In the genomic region with DNA sequence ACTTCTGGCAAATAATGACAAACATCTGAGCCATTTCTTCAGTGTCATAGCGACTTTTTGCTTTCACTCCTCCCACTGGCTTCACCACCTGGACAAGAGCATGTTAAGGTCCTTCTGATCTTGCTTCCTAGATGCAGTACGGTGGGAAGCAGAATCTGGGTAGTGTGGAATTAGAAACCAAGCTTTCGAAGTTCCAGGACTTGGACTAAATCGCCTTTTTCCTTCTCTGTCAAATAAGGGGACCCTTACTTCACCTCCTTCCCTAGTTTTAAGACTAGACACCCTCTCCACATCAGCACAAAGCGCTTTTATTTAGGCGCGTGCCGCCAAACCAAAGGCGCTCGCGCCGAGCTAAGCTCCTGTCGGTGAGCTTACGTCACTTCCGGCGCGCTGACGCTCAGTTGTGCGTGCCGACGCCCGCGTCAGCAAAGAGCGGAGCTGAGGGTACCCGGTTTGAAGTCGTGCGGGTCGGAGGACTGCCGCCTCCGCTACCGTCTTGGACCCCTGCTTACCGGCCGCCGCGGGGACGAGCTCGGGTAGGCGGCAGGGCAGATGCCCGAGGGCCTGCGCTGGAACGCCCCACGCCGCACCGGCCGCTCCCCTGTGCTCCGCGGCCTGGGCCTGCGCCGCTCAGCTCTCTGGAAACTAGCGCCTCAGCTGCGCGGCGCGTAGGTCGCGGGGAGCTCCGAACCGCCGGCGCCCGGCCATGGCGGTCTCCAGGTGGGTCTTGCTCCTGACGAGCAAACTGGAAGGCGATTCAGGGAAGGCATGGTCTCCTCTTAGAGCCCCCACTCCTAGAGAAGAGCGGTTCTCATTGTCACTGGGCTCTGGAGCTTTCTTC, we compare ENCODE assay signal across 1 cellular context.
A peak's percentile ranks its signal among the peaks of the same experiment; 100 is the strongest.
TF ChIP-seq lines count a peak whose summit lies in the region.

A gene (plus strand): TSS at position 400 of the 841 bp plus-strand sequence. CDS start 307 bp downstream, at position 707.

TF ChIP-seq in K562, 482 proteins besides CTCF, POLR2A, EP300 and RAD21 (continued from another document and continues in another):
- TF ChIP-seq, protein P1, sequence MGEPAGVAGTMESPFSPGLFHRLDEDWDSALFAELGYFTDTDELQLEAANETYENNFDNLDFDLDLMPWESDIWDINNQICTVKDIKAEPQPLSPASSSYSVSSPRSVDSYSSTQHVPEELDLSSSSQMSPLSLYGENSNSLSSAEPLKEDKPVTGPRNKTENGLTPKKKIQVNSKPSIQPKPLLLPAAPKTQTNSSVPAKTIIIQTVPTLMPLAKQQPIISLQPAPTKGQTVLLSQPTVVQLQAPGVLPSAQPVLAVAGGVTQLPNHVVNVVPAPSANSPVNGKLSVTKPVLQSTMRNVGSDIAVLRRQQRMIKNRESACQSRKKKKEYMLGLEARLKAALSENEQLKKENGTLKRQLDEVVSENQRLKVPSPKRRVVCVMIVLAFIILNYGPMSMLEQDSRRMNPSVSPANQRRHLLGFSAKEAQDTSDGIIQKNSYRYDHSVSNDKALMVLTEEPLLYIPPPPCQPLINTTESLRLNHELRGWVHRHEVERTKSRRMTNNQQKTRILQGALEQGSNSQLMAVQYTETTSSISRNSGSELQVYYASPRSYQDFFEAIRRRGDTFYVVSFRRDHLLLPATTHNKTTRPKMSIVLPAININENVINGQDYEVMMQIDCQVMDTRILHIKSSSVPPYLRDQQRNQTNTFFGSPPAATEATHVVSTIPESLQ (CRISPR knock-in tag; IDR thresholded peaks at IDR 0.05): no peak
- TF ChIP-seq E2F3 (CRISPR knock-in tag; IDR thresholded peaks at IDR 0.05) (no peak), STAG1 (CRISPR knock-in tag; IDR thresholded peaks at IDR 0.05; ENCODE audit: borderline replicate concordance) (no peak), MTF1 (CRISPR knock-in tag; IDR thresholded peaks at IDR 0.05; ENCODE audit: borderline replicate concordance) (no peak), HNRNPL (IDR thresholded peaks at IDR 0.05; ENCODE audit: low read depth, low read length) (no peak), PHF8 (IDR thresholded peaks at IDR 0.05; ENCODE audit: borderline replicate concordance, low read length) (peak; percentile 93; the same call in 1 of the 2 replicates), EWSR1 (IDR thresholded peaks at IDR 0.05; ENCODE audit: borderline replicate concordance, low read depth, partially characterized antibody) (no peak), NONO (IDR thresholded peaks at IDR 0.05; ENCODE audit: low read depth in 2 of 2, low read length in 1 of 2) (peak in 1 of 2 experiments; percentile 25; a peak in 1 of 4 replicates), NCOA4 (IDR thresholded peaks at IDR 0.05; ENCODE audit: partially characterized antibody) (no peak), NELFE (IDR thresholded peaks at IDR 0.05; ENCODE audit: insufficient read depth, insufficient read length) (no peak), RBM25 (IDR thresholded peaks at IDR 0.05; ENCODE audit: low read depth, low read length, severe bottlenecking) (no peak), SNIP1 (IDR thresholded peaks at IDR 0.05; ENCODE audit: low read depth) (peak; percentile 30; the same call in 1 of the 2 replicates), NFE2L1 (tag; IDR thresholded peaks at IDR 0.05; ENCODE audit: borderline replicate concordance, low read depth) (no peak), ZNF764 (CRISPR knock-in tag; IDR thresholded peaks at IDR 0.05; ENCODE audit: low read depth) (no peak), HDAC3 (IDR thresholded peaks at IDR 0.05; ENCODE audit: borderline replicate concordance, partially characterized antibody) (no peak), CXXC5 (CRISPR knock-in tag; IDR thresholded peaks at IDR 0.05) (peak; percentile 85), GTF2E2 (tag; IDR thresholded peaks at IDR 0.05) (peak; percentile 71), KAT8 (IDR thresholded peaks at IDR 0.05; ENCODE audit: low read depth) (no peak), JUNB (CRISPR knock-in tag; conservative IDR thresholded peaks at IDR 0.05) (no peak), PHB2 (IDR thresholded peaks at IDR 0.05; ENCODE audit: low read depth) (no peak), HDGF (IDR thresholded peaks at IDR 0.05) (no peak), ARNT (IDR thresholded peaks at IDR 0.05) (0 out of 4 replicates have a peak, but pooled peaks of 1 of the 2 experiments have one; percentile 17), FOXA1 (IDR thresholded peaks at IDR 0.05; ENCODE audit: borderline replicate concordance) (no peak), SRF (CRISPR knock-in tag; IDR thresholded peaks at IDR 0.05) (no peak), SMARCB1 (IDR thresholded peaks at IDR 0.05; ENCODE audit: insufficient read length, low read depth) (no peak), NUFIP1 (IDR thresholded peaks at IDR 0.05; ENCODE audit: partially characterized antibody) (no peak), CHCHD3 (CRISPR knock-in tag; IDR thresholded peaks at IDR 0.05) (no peak), PHTF2 (CRISPR knock-in tag; IDR thresholded peaks at IDR 0.05) (no peak), TAL1 (IDR thresholded peaks at IDR 0.05) (no peak), MEIS2 (IDR thresholded peaks at IDR 0.05; ENCODE audit: partially characterized antibody) (no peak), SMARCE1 (IDR thresholded peaks at IDR 0.05) (no peak), PHB (CRISPR knock-in tag; IDR thresholded peaks at IDR 0.05) (no peak), LARP7 (IDR thresholded peaks at IDR 0.05) (no peak), BRF1 (IDR thresholded peaks at IDR 0.05; ENCODE audit: borderline replicate concordance, extremely low read depth, insufficient read length) (no peak), HLTF (IDR thresholded peaks at IDR 0.05) (no peak), MXI1 (IDR thresholded peaks at IDR 0.05; ENCODE audit: low read depth, low read length) (no peak)
- TF ChIP-seq, protein P2, sequence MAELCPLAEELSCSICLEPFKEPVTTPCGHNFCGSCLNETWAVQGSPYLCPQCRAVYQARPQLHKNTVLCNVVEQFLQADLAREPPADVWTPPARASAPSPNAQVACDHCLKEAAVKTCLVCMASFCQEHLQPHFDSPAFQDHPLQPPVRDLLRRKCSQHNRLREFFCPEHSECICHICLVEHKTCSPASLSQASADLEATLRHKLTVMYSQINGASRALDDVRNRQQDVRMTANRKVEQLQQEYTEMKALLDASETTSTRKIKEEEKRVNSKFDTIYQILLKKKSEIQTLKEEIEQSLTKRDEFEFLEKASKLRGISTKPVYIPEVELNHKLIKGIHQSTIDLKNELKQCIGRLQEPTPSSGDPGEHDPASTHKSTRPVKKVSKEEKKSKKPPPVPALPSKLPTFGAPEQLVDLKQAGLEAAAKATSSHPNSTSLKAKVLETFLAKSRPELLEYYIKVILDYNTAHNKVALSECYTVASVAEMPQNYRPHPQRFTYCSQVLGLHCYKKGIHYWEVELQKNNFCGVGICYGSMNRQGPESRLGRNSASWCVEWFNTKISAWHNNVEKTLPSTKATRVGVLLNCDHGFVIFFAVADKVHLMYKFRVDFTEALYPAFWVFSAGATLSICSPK (IDR thresholded peaks at IDR 0.05; ENCODE audit: borderline replicate concordance): no peak
- TF ChIP-seq, protein P3, sequence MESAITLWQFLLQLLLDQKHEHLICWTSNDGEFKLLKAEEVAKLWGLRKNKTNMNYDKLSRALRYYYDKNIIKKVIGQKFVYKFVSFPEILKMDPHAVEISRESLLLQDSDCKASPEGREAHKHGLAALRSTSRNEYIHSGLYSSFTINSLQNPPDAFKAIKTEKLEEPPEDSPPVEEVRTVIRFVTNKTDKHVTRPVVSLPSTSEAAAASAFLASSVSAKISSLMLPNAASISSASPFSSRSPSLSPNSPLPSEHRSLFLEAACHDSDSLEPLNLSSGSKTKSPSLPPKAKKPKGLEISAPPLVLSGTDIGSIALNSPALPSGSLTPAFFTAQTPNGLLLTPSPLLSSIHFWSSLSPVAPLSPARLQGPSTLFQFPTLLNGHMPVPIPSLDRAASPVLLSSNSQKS (CRISPR knock-in tag; IDR thresholded peaks at IDR 0.05): no peak
- TF ChIP-seq, protein P4, sequence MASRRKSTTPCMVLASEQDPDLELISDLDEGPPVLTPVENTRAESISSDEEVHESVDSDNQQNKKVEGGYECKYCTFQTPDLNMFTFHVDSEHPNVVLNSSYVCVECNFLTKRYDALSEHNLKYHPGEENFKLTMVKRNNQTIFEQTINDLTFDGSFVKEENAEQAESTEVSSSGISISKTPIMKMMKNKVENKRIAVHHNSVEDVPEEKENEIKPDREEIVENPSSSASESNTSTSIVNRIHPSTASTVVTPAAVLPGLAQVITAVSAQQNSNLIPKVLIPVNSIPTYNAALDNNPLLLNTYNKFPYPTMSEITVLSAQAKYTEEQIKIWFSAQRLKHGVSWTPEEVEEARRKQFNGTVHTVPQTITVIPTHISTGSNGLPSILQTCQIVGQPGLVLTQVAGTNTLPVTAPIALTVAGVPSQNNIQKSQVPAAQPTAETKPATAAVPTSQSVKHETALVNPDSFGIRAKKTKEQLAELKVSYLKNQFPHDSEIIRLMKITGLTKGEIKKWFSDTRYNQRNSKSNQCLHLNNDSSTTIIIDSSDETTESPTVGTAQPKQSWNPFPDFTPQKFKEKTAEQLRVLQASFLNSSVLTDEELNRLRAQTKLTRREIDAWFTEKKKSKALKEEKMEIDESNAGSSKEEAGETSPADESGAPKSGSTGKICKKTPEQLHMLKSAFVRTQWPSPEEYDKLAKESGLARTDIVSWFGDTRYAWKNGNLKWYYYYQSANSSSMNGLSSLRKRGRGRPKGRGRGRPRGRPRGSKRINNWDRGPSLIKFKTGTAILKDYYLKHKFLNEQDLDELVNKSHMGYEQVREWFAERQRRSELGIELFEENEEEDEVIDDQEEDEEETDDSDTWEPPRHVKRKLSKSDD (conservative IDR thresholded peaks at IDR 0.05; ENCODE audit: low read length): no peak
- TF ChIP-seq, protein P5, sequence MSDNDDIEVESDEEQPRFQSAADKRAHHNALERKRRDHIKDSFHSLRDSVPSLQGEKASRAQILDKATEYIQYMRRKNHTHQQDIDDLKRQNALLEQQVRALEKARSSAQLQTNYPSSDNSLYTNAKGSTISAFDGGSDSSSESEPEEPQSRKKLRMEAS (CRISPR knock-in tag; IDR thresholded peaks at IDR 0.05): peak; percentile 87
- TF ChIP-seq, protein P6, sequence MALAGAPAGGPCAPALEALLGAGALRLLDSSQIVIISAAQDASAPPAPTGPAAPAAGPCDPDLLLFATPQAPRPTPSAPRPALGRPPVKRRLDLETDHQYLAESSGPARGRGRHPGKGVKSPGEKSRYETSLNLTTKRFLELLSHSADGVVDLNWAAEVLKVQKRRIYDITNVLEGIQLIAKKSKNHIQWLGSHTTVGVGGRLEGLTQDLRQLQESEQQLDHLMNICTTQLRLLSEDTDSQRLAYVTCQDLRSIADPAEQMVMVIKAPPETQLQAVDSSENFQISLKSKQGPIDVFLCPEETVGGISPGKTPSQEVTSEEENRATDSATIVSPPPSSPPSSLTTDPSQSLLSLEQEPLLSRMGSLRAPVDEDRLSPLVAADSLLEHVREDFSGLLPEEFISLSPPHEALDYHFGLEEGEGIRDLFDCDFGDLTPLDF (CRISPR knock-in tag; IDR thresholded peaks at IDR 0.05): peak; percentile 33; the same call in 1 of the 2 replicates
- TF ChIP-seq, protein P7, sequence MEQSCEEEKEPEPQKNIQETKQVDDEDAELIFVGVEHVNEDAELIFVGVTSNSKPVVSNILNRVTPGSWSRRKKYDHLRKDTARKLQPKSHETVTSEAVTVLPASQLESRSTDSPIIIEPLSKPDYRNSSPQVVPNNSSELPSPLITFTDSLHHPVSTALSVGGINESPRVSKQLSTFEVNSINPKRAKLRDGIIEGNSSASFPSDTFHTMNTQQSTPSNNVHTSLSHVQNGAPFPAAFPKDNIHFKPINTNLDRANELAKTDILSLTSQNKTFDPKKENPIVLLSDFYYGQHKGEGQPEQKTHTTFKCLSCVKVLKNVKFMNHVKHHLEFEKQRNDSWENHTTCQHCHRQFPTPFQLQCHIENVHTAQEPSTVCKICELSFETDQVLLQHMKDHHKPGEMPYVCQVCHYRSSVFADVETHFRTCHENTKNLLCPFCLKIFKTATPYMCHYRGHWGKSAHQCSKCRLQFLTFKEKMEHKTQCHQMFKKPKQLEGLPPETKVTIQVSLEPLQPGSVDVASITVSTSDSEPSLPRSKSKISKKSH (CRISPR knock-in tag; IDR thresholded peaks at IDR 0.05): no peak
- TF ChIP-seq, protein P8, sequence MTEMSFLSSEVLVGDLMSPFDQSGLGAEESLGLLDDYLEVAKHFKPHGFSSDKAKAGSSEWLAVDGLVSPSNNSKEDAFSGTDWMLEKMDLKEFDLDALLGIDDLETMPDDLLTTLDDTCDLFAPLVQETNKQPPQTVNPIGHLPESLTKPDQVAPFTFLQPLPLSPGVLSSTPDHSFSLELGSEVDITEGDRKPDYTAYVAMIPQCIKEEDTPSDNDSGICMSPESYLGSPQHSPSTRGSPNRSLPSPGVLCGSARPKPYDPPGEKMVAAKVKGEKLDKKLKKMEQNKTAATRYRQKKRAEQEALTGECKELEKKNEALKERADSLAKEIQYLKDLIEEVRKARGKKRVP (CRISPR knock-in tag; IDR thresholded peaks at IDR 0.05): no peak
- TF ChIP-seq, protein P9, sequence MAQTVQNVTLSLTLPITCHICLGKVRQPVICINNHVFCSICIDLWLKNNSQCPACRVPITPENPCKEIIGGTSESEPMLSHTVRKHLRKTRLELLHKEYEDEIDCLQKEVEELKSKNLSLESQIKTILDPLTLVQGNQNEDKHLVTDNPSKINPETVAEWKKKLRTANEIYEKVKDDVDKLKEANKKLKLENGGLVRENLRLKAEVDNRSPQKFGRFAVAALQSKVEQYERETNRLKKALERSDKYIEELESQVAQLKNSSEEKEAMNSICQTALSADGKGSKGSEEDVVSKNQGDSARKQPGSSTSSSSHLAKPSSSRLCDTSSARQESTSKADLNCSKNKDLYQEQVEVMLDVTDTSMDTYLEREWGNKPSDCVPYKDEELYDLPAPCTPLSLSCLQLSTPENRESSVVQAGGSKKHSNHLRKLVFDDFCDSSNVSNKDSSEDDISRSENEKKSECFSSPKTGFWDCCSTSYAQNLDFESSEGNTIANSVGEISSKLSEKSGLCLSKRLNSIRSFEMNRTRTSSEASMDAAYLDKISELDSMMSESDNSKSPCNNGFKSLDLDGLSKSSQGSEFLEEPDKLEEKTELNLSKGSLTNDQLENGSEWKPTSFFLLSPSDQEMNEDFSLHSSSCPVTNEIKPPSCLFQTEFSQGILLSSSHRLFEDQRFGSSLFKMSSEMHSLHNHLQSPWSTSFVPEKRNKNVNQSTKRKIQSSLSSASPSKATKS (CRISPR knock-in tag; IDR thresholded peaks at IDR 0.05): no peak
- TF ChIP-seq, protein P10, sequence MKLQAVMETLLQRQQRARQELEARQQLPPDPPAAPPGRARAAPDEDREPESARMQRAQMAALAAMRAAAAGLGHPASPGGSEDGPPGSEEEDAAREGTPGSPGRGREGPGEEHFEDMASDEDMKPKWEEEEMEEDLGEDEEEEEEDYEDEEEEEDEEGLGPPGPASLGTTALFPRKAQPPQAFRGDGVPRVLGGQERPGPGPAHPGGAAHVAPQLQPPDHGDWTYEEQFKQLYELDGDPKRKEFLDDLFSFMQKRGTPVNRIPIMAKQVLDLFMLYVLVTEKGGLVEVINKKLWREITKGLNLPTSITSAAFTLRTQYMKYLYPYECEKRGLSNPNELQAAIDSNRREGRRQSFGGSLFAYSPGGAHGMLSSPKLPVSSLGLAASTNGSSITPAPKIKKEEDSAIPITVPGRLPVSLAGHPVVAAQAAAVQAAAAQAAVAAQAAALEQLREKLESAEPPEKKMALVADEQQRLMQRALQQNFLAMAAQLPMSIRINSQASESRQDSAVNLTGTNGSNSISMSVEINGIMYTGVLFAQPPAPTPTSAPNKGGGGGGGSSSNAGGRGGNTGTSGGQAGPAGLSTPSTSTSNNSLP (IDR thresholded peaks at IDR 0.05; ENCODE audit: borderline replicate concordance, low read depth, low read length): no peak
- TF ChIP-seq, protein P11, sequence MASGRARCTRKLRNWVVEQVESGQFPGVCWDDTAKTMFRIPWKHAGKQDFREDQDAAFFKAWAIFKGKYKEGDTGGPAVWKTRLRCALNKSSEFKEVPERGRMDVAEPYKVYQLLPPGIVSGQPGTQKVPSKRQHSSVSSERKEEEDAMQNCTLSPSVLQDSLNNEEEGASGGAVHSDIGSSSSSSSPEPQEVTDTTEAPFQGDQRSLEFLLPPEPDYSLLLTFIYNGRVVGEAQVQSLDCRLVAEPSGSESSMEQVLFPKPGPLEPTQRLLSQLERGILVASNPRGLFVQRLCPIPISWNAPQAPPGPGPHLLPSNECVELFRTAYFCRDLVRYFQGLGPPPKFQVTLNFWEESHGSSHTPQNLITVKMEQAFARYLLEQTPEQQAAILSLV (tag; IDR thresholded peaks at IDR 0.05): no peak
